ENCODE assay signal across 22 cellular contexts in the genomic region with DNA sequence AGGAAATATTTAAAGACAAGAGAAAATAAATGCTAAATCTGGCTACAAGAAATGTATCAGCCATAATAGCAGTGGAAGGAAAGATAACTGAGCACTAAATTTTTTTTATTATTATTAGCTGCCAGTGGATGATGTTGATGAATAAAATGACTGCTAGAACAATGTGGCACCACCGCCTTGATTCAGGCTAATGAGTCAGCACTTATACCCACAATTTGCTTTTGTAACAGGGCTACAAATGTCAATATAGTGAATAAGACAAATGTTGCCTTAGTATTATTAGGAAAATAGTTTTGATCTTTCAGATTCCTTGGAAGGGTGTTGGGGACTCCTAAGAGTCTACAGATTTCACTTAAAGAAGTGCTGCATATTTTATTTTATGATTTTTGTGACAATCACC.
DNase-seq lines count a peak whose midpoint lies in the region; ATAC-seq, FAIRE-seq and TF ChIP-seq lines count a peak whose summit lies in the region.
"Had no signal": no experiment of that assay in that cellular context is flagged by ENCODE, and none has a peak within 500 bp of the region (broad histone marks: within the 10 kb centered on the region; RNA-seq: fewer than 3 reads in every experiment).

No MANE protein-coding gene starts in this region.

- peaks cover 0 to 4% (median 0%) of the 10 kb centered on the region in 4 experiments; a peak in 1 of 7 replicates for H3K4me1 ChIP-seq in H1 (replicated peaks in 1 of 4; ENCODE audit: control insufficient read depth in 3 of 4, insufficient read depth in 4 of 4, low read length in 3 of 4)
- peaks cover 12% of the 10 kb centered on the region for H3K4me1 ChIP-seq in foreskin keratinocyte
- H3K4me1 ChIP-seq in Peyer's patch, result no peaks in the 10 kb centered on the region
- H3K4me1 ChIP-seq: SJSA1 had no signal

- H3K27ac ChIP-seq in H1 (ENCODE audit: low read depth, low read length) (no peak overlapping the region), foreskin keratinocyte (no peak overlapping the region), Peyer's patch (no peak overlapping the region)
- H3K27ac ChIP-seq: SJSA1 had no signal

- no peak overlapping the region for H3K4ac ChIP-seq in H1 (replicated peaks; ENCODE audit: insufficient read length, low read depth, low read length)

- H3K9ac ChIP-seq in H1 (replicated peaks in 1 of 4; ENCODE audit: extremely low read depth in 1 of 4, low read depth in 3 of 4, low read length in 3 of 4), result no peak overlapping the region

- no peak overlapping the region for H3K4me2 ChIP-seq in H1 (ENCODE audit: insufficient read depth in 1 of 2, low read depth in 2 of 2, low read length in 2 of 2)

- no peak overlapping the region for H2AK5ac ChIP-seq in H1 (ENCODE audit: low read depth, low read length)

- H3K14ac ChIP-seq in H1 (ENCODE audit: insufficient read length), result no peak overlapping the region

- no peak overlapping the region for H2BK15ac ChIP-seq in H1 (ENCODE audit: low read length)

- H3K9me3 ChIP-seq in H1 (ENCODE audit: insufficient read depth in 2 of 2, low read depth in 1 of 2, low read length in 1 of 2), result no peaks in the 10 kb centered on the region
- H3K9me3 ChIP-seq in Peyer's patch, result no peaks in the 10 kb centered on the region
- H3K9me3 ChIP-seq: SJSA1 had no signal

- H2BK12ac ChIP-seq in H1 (ENCODE audit: low read depth, low read length), result no peak overlapping the region

- H3K4me3 ChIP-seq in H1 (ENCODE audit: extremely low read depth in 1 of 4, insufficient read depth in 2 of 4, low read depth in 3 of 4, low read length in 4 of 4) (no peak overlapping the region), Peyer's patch (no peak overlapping the region)
- H3K4me3 ChIP-seq: GM12878, K562, SJSA1 had no signal

- H3K18ac ChIP-seq in H1 (ENCODE audit: extremely low read depth, low read length), result no peak overlapping the region

- TF ChIP-seq EP300 in H1 (IDR thresholded peaks at IDR 0.05; ENCODE audit: borderline replicate concordance in 1 of 2, low read depth in 2 of 2, low read length in 2 of 2), result no peak

- peak; percentile 53 for ATAC-seq in foreskin keratinocyte
- no peak for ATAC-seq in GM21723 (IDR thresholded peaks at IDR 0.05; ENCODE audit: unreplicated experiment)
- ATAC-seq: CD8-positive, alpha-beta T cell; GM12878; HepG2; K562; Right ventricle myocardium inferior had no signal

- no peak for TF ChIP-seq RAD21 in H1 (IDR thresholded peaks at IDR 0.05 in 1 of 2, conservative IDR thresholded peaks at IDR 0.05 in 1 of 2; ENCODE audit: low read depth in 2 of 2, low read length in 2 of 2)

- no peak overlapping the region for H2BK120ac ChIP-seq in H1 (replicated peaks; ENCODE audit: low read depth, low read length)

- TF ChIP-seq CTCF in H1 (IDR thresholded peaks at IDR 0.05; ENCODE audit: control extremely low read depth in 1 of 3, insufficient read depth in 1 of 3, low read depth in 1 of 3, low read length in 3 of 3), result no peak
- TF ChIP-seq CTCF in foreskin keratinocyte (conservative IDR thresholded peaks at IDR 0.05), result no peak
- no peak for TF ChIP-seq CTCF in Peyer's patch (IDR thresholded peaks at IDR 0.05)

- no peaks in the 10 kb centered on the region for H3K36me3 ChIP-seq in H1 (ENCODE audit: control insufficient read depth in 2 of 4, insufficient read depth in 4 of 4, low read length in 3 of 4)
- H3K36me3 ChIP-seq in Peyer's patch, result no peaks in the 10 kb centered on the region
- H3K36me3 ChIP-seq: SJSA1 had no signal

- no peak overlapping the region for H3K23ac ChIP-seq in H1 (ENCODE audit: insufficient read length)

- H3K23me2 ChIP-seq in H1 (ENCODE audit: low read depth, low read length), result no peaks in the 10 kb centered on the region; the same call in 1 of the 2 replicates

- POLR2A ChIA-PET in H1 (lab: Charles Lee; ENCODE audit: partially characterized antibody), result no interaction called here

- H2BK20ac ChIP-seq in H1 (ENCODE audit: low read length), result no peak overlapping the region

- H3K79me1 ChIP-seq in H1 (ENCODE audit: low read depth, low read length), result no peaks in the 10 kb centered on the region

- H4K8ac ChIP-seq in H1 (ENCODE audit: extremely low read depth, insufficient read depth, low read length), result no peak overlapping the region

- H4K5ac ChIP-seq in H1 (ENCODE audit: insufficient read length, low read depth, low read length), result no peak overlapping the region

- no peak for TF ChIP-seq POLR2A in H1 (IDR thresholded peaks at IDR 0.05; ENCODE audit: control extremely low read depth in 1 of 2, low read depth in 2 of 2, low read length in 2 of 2)
- TF ChIP-seq POLR2A in Peyer's patch (IDR thresholded peaks at IDR 0.05), result no peak

- peak; percentile 22 for DNase-seq in LHCN-M2 (ENCODE audit: low read depth)
- DNase-seq in H1 (ENCODE audit: low read depth in 1 of 2, low spot score in 2 of 2), result no peak
- peak in 1 of 2 donors; percentile 60 for DNase-seq in foreskin keratinocyte
- no peak for DNase-seq in HUDEP-2 (lab: John Stamatoyannopoulos, UW; ENCODE audit: unreplicated experiment in 76 of 76)
- DNase-seq in NCI-H1436 (lab: John Stamatoyannopoulos, UW), result no peak
- DNase-seq in Peyer's patch, result no peak
- DNase-seq: AML-193; C1 segment of cervical spinal cord; CD8-positive, alpha-beta T cell; DND-41; GOT3; NCI-H1694 treated with DMSO at 0.1 percent for 48 hours; NCI-H2081 treated with DMSO at 0.1 percent for 48 hours; NCI-H2171 treated with DMSO at 0.1 percent for 48 hours; NCI-H524 treated with DMSO at 0.1 percent for 48 hours had no signal

- no peaks in the 10 kb centered on the region for H4K20me1 ChIP-seq in H1 (replicated peaks in 1 of 2; ENCODE audit: control insufficient read depth in 1 of 2, insufficient read depth in 2 of 2, low read length in 2 of 2)

- 89% methylated on average over 1 of the region's 1 CpG; no CpG with 5 or more reads in 1 of the 2 experiments for WGBS in H1 (ENCODE audit: extremely low coverage in 1 of 2, insufficient coverage in 1 of 2, insufficient read length in 1 of 2, insufficient replicate concordance in 2 of 2, low coverage in 1 of 2, low lambda C conversion rate in 2 of 2, missing lambda C conversion rate in 1 of 2), 2 experiments

- H3K27me3 ChIP-seq in H1 (replicated peaks in 1 of 4; ENCODE audit: control insufficient read depth in 3 of 4, extremely low read depth in 1 of 4, insufficient read depth in 3 of 4, low read length in 3 of 4) (peaks cover 0 to 2% (median 0%) of the 10 kb centered on the region in 4 experiments; a peak in 1 of 7 replicates), foreskin keratinocyte (no peaks in the 10 kb centered on the region), Peyer's patch (no peaks in the 10 kb centered on the region)
- H3K27me3 ChIP-seq: SJSA1 had no signal

- CTCF ChIA-PET in H1 (lab: Charles Lee; ENCODE audit: partially characterized antibody), result interaction anchor here (0.9 kb wide), 1 partner anchor 232 kb away, joined by 3 read pairs; no protein-coding TSS in a partner anchor

- H3K56ac ChIP-seq in H1 (replicated peaks; ENCODE audit: insufficient read length, low read depth, low read length), result no peak overlapping the region

- no peak overlapping the region for H2BK5ac ChIP-seq in H1 (ENCODE audit: low read depth, low read length)

- peak overlapping the region; percentile 54; the same call in 1 of the 2 replicates for H2AFZ ChIP-seq in H1 (ENCODE audit: low read length)

- no peak for FAIRE-seq in H1 (lab: Jason Lieb, UNC)
- FAIRE-seq: GM12878, HepG2, K562, RCC 7860 had no signal

- H4K91ac ChIP-seq in H1 (replicated peaks; ENCODE audit: insufficient read length, low read length), result no peak overlapping the region

- H3K79me2 ChIP-seq in H1 (ENCODE audit: control insufficient read depth in 1 of 2, insufficient read depth in 2 of 2, low read length in 2 of 2), result no peaks in the 10 kb centered on the region

TF ChIP-seq in H1, 55 proteins besides CTCF, POLR2A, EP300 and RAD21:
- TF ChIP-seq SIRT6 (IDR thresholded peaks at IDR 0.05; ENCODE audit: low read length), result no peak
TF ChIP-seq in H1: peak in this region for 0.
